16 cellular contexts compared by ENCODE assay signal in genomic region chr3:31054032-31054431, GRCh38.
"Had no signal": no experiment of that assay in that cellular context is flagged by ENCODE, and none has a peak within 500 bp of the region (broad histone marks: within the 10 kb centered on the region; RNA-seq: fewer than 3 reads in every experiment).

No MANE protein-coding gene starts in this region.

- H3K36me3 ChIP-seq: esophagus squamous epithelium, lower lobe of right lung, prostate gland, spleen, thoracic aorta, WERI-Rb-1 had no signal

- H3K27me3 ChIP-seq: body of pancreas, esophagus squamous epithelium, spleen had no signal

- H3K9me3 ChIP-seq: body of pancreas, esophagus squamous epithelium, prostate gland, thoracic aorta had no signal

- H3K4me3 ChIP-seq: body of pancreas, dorsolateral prefrontal cortex, esophagus squamous epithelium, lower lobe of right lung, prostate gland, spleen, thoracic aorta had no signal

- H3K4me1 ChIP-seq: body of pancreas, esophagus squamous epithelium, lower lobe of right lung, prostate gland, spleen had no signal

- H3K27ac ChIP-seq: body of pancreas, dorsolateral prefrontal cortex, esophagus squamous epithelium, lower lobe of right lung, prostate gland, spleen, thoracic aorta, WERI-Rb-1 had no signal

- DNase-seq: activated gamma-delta T cell treated with Interleukin-2 at 50 U/mL for 16 hours; activated T-cell treated with anti-CD3 and anti-CD28 coated beads, Interleukin-2, amount 50 U/mL, for 1 hour; anterior cingulate cortex; body of pancreas; caudate nucleus; dorsolateral prefrontal cortex; effector memory CD8-positive, alpha-beta T cell; esophagus squamous epithelium; lower lobe of right lung; natural killer cell; spleen; stimulated activated CD4-positive, alpha-beta T cell treated with anti-CD3 and anti-CD28 coated beads, Interleukin-4, amount 100 ng/mL, for 24 hours; stimulated activated naive CD4-positive, alpha-beta T cell treated with Interleukin-2 at 50 U/mL for 16 hours; WERI-Rb-1 had no signal
